19 cellular contexts compared by ENCODE assay signal in genomic region chr11:123163621-123164020, GRCh38. TPM values are rescaled to one million over a fixed set of nuclear protein-coding genes. Genes with fewer than 3 reads are reported as not detected.
DNase-seq lines count a peak whose midpoint lies in the region; ATAC-seq and TF ChIP-seq lines count a peak whose summit lies in the region.
"Had no signal": no experiment of that assay in that cellular context is flagged by ENCODE, and none has a peak within 500 bp of the region (broad histone marks: within the 10 kb centered on the region; RNA-seq: fewer than 3 reads in every experiment).

No MANE protein-coding gene starts in this region.

- H3K36me3 Mint-ChIP-seq in MCF 10A (ENCODE audit: insufficient read depth, unreplicated experiment) (peaks cover 19% of the 10 kb centered on the region), endodermal cell (ENCODE audit: low read depth) (peaks cover 30% of the 10 kb centered on the region)
- H3K36me3 Mint-ChIP-seq: CD14-positive monocyte had no signal

- in situ Hi-C loops in Panc1 (cut with HindIII; ENCODE audit: low pct_unique_long_range_greater_than_20kb, low sequenced_read_pairs) = no loop called here

- H3K27ac Mint-ChIP-seq in MCF 10A (ENCODE audit: low read depth, unreplicated experiment) = peak overlapping the region; percentile 25
- no peak overlapping the region for H3K27ac Mint-ChIP-seq in endodermal cell
- H3K27ac Mint-ChIP-seq: activated naive CD8-positive, alpha-beta T cell treated with anti-CD3 and anti-CD28 coated beads, Interleukin-2, amount 50 U/mL, for 24 hours; CD14-positive monocyte; nephron progenitor cell had no signal

- DNase-seq in MCF 10A (ENCODE audit: unreplicated experiment) (no peak), breast epithelium (ENCODE audit: low spot score in 2 of 2) (no peak), Panc1 (ENCODE audit: low read depth, low spot score) (no peak), endodermal cell (no peak), vagina (ENCODE audit: extremely low spot score in 2 of 2) (no peak), hypothalamus (lab: John Stamatoyannopoulos, UW) (no peak), GM10248 (ENCODE audit: extremely low spot score) (no peak), SKM-1 treated with dmso at 0.1 percent for 144 hours (lab: John Stamatoyannopoulos, UW; ENCODE audit: unreplicated experiment) (no peak)
- DNase-seq: 8988T; activated naive CD8-positive, alpha-beta T cell treated with anti-CD3 and anti-CD28 coated beads, Interleukin-2, amount 50 U/mL, for 24 hours; midbrain; NCI-H2081; NCI-H510A; nephron progenitor cell; psoas muscle; stimulated activated CD4-positive, alpha-beta T cell treated with anti-CD3 and anti-CD28 coated beads, Interleukin-4, amount 100 ng/mL, for 4 hours; substantia nigra had no signal

- TF ChIP-seq POLR2A in breast epithelium (IDR thresholded peaks at IDR 0.05) (no peak), vagina (IDR thresholded peaks at IDR 0.05) (no peak)

- H3K36me3 ChIP-seq in breast epithelium (no peaks in the 10 kb centered on the region), Panc1 (ENCODE audit: control insufficient read depth, insufficient read depth, low read length) (no peaks in the 10 kb centered on the region), endodermal cell (ENCODE audit: control insufficient read depth, insufficient read depth, low read length) (peaks cover 70% of the 10 kb centered on the region), vagina (no peaks in the 10 kb centered on the region)

- H3K4me3 Mint-ChIP-seq in MCF 10A (ENCODE audit: unreplicated experiment) = no peak overlapping the region
- H3K4me3 Mint-ChIP-seq in endodermal cell = no peak overlapping the region
- H3K4me3 Mint-ChIP-seq: activated naive CD8-positive, alpha-beta T cell treated with anti-CD3 and anti-CD28 coated beads, Interleukin-2, amount 50 U/mL, for 24 hours; CD14-positive monocyte; nephron progenitor cell had no signal

- intact Hi-C loops in MCF 10A (cut with micrococcal nuclease) = no loop called here
- intact Hi-C loops in breast epithelium (cut with DNase I; ENCODE audit: low total_unique reads) = no loop called here
- intact Hi-C loops in Panc1 (cut with micrococcal nuclease; ENCODE audit: unreplicated experiment) = no loop called here
- intact Hi-C loops in vagina (cut with DNase I) = no loop called here

- H3K4me3 ChIP-seq in breast epithelium (no peak overlapping the region), Panc1 (ENCODE audit: low read depth in 2 of 2, low read length in 2 of 2) (no peak overlapping the region), endodermal cell (ENCODE audit: low read length) (no peak overlapping the region), vagina (no peak overlapping the region)
- H3K4me3 ChIP-seq: psoas muscle had no signal

- no peaks in the 10 kb centered on the region for H3K9me3 ChIP-seq in breast epithelium
- H3K9me3 ChIP-seq in Panc1 (ENCODE audit: control insufficient read depth, insufficient read depth, low read depth, low read length) = no peaks in the 10 kb centered on the region
- H3K9me3 ChIP-seq in endodermal cell (ENCODE audit: control insufficient read depth, low read length) = no peaks in the 10 kb centered on the region
- H3K9me3 ChIP-seq in vagina = no peaks in the 10 kb centered on the region
- H3K9me3 ChIP-seq: psoas muscle had no signal

- no peaks in the 10 kb centered on the region for H3K27me3 ChIP-seq in breast epithelium
- no peaks in the 10 kb centered on the region for H3K27me3 ChIP-seq in Panc1 (ENCODE audit: control insufficient read depth, insufficient read depth, low read length)
- H3K27me3 ChIP-seq in endodermal cell (ENCODE audit: control insufficient read depth, insufficient read depth, low read length, poor library complexity, severe bottlenecking) = no peaks in the 10 kb centered on the region
- no peaks in the 10 kb centered on the region for H3K27me3 ChIP-seq in vagina

- BruUV-seq in MCF 10A (replicated peaks; lab: Mats Ljungman, UMichigan) = no TSS peak
- no TSS peak for BruUV-seq in Panc1 (replicated peaks; lab: Mats Ljungman, UMichigan)

- no peak overlapping the region for H3K9ac ChIP-seq in endodermal cell (ENCODE audit: extremely low read depth, low read length, poor library complexity, severe bottlenecking)

- TF ChIP-seq CTCF in MCF 10A (IDR thresholded peaks at IDR 0.05; ENCODE audit: unreplicated experiment) (no peak), breast epithelium (IDR thresholded peaks at IDR 0.05) (no peak), Panc1 (IDR thresholded peaks at IDR 0.05) (peak; percentile 51), endodermal cell (conservative IDR thresholded peaks at IDR 0.05) (peak; percentile 67), vagina (IDR thresholded peaks at IDR 0.05) (no peak), GM10248 (IDR thresholded peaks at IDR 0.05; ENCODE audit: control extremely low read depth, extremely low read depth, low read depth, missing control alignments) (no peak)

- no peaks in the 10 kb centered on the region for H3K27me3 Mint-ChIP-seq in MCF 10A (ENCODE audit: insufficient read depth, unreplicated experiment)
- H3K27me3 Mint-ChIP-seq in endodermal cell (ENCODE audit: insufficient read depth) = no peaks in the 10 kb centered on the region
- H3K27me3 Mint-ChIP-seq: activated naive CD8-positive, alpha-beta T cell treated with anti-CD3 and anti-CD28 coated beads, Interleukin-2, amount 50 U/mL, for 24 hours had no signal

- H3K9me3 Mint-ChIP-seq in MCF 10A (ENCODE audit: unreplicated experiment) (no peaks in the 10 kb centered on the region), endodermal cell (no peaks in the 10 kb centered on the region)
- H3K9me3 Mint-ChIP-seq: activated naive CD8-positive, alpha-beta T cell treated with anti-CD3 and anti-CD28 coated beads, Interleukin-2, amount 50 U/mL, for 24 hours; CD14-positive monocyte; nephron progenitor cell had no signal

- WGBS in endodermal cell (ENCODE audit: insufficient coverage in 1 of 2, insufficient read length in 1 of 2), 2 experiments = 88 to 96% methylated on average over 4 of the region's 4 CpGs

- H3K4me1 ChIP-seq in breast epithelium (no peaks in the 10 kb centered on the region), Panc1 (ENCODE audit: control insufficient read depth, insufficient read depth, low read length) (no peaks in the 10 kb centered on the region), endodermal cell (ENCODE audit: control insufficient read depth, insufficient read depth, low read length) (peaks cover 21% of the 10 kb centered on the region), vagina (peaks cover 34% of the 10 kb centered on the region)
- H3K4me1 ChIP-seq: psoas muscle had no signal

- 0 out of 2 replicates have a peak, but pooled peaks have one; percentile 35 for ATAC-seq in Panc1
- ATAC-seq: activated naive CD8-positive, alpha-beta T cell treated with anti-CD3 and anti-CD28 coated beads, Interleukin-2, amount 50 U/mL, for 24 hours; psoas muscle; Right ventricle myocardium inferior had no signal

- POLR2A ChIA-PET in MCF 10A (lab: Yijun Ruan, JAX) = interaction anchor here (1.9 kb wide), 1 partner anchor 10 kb away, joined by 9 read pairs; no protein-coding TSS in a partner anchor
- POLR2A ChIA-PET in Panc1 (lab: Charles Lee) = no interaction called here
- POLR2A ChIA-PET in GM10248 (lab: Yijun Ruan, JAX) = no interaction called here

- CTCF ChIA-PET in MCF 10A (lab: Yijun Ruan, JAX) = interaction anchor here (0.7 to 4.0 kb wide), 7 partner anchors 10 to 86 kb away, joined by 3 to 26 read pairs (median 6); no protein-coding TSS in a partner anchor
- CTCF ChIA-PET in Panc1 (lab: Charles Lee) = interaction anchor here (0.6 kb wide), 1 partner anchor 380 kb away, joined by 3 read pairs; no protein-coding TSS in a partner anchor
- CTCF ChIA-PET in GM10248 (lab: Yijun Ruan, JAX) = interaction anchor here (1.1 to 5.6 kb wide), 6 partner anchors 9 to 98 kb away, joined by 3 to 33 read pairs (median 6); no protein-coding TSS in a partner anchor

- H3K27ac ChIP-seq in breast epithelium (no peak overlapping the region), Panc1 (ENCODE audit: low read length) (no peak overlapping the region), endodermal cell (ENCODE audit: low read depth, low read length) (no peak overlapping the region), vagina (peak overlapping the region; percentile 48)
- H3K27ac ChIP-seq: psoas muscle had no signal

- H3K4me1 Mint-ChIP-seq in MCF 10A (ENCODE audit: insufficient read depth, unreplicated experiment) (peaks cover 32% of the 10 kb centered on the region), endodermal cell (peaks cover 35% of the 10 kb centered on the region)
- H3K4me1 Mint-ChIP-seq: CD14-positive monocyte had no signal

RNA-seq across cellular contexts. Expression of gene CLMP, which starts 31.4 kb away (rescaled TPM):
- total RNA-seq in MCF 10A (2022) = 86.1 and 91.9 TPM in 2 replicates
- total RNA-seq in breast epithelium = 100 to 1,000 TPM in 1 of 3 donors, 10 to 100 TPM in 2; 70.8 to 241 (median 82.9) TPM
- total RNA-seq in Panc1 (2021; ENCODE audit: unreplicated experiment) = 1.5 TPM
- polyA plus RNA-seq in Panc1 (2012; ENCODE audit: insufficient read length) = 0.55 TPM
- total RNA-seq in endodermal cell = 10 to 100 TPM; 86.5 to 94.4 TPM
- 18.3 TPM for polyA plus RNA-seq in endodermal cell (2013, experiment 1 of 2)
- 23.9 TPM for polyA plus RNA-seq in endodermal cell (2013, experiment 2 of 2)
- total RNA-seq in vagina = 99.4 TPM

Comparison
In these comparisons a context has a peak if more than half of its experiments do, and no peak if none do; other contexts are left out.
1. CTCF ChIP-seq: peak in Panc1 (single experiment) and endodermal cell (single experiment); none in MCF 10A (single experiment), breast epithelium (0 of 3), vagina (0 of 3) and GM10248 (single experiment).
2. RNA of gene CLMP, which starts 31.4 kb away (total RNA-seq): 99.4 TPM in vagina (single experiment), 86.5 to 94.4 TPM in endodermal cell, 86.1 to 91.9 TPM in MCF 10A and 70.8 to 241 TPM in breast epithelium; 1.5 TPM in Panc1 (single experiment); every median in the first group is over 10 times any median in the second.